In the genomic region with DNA sequence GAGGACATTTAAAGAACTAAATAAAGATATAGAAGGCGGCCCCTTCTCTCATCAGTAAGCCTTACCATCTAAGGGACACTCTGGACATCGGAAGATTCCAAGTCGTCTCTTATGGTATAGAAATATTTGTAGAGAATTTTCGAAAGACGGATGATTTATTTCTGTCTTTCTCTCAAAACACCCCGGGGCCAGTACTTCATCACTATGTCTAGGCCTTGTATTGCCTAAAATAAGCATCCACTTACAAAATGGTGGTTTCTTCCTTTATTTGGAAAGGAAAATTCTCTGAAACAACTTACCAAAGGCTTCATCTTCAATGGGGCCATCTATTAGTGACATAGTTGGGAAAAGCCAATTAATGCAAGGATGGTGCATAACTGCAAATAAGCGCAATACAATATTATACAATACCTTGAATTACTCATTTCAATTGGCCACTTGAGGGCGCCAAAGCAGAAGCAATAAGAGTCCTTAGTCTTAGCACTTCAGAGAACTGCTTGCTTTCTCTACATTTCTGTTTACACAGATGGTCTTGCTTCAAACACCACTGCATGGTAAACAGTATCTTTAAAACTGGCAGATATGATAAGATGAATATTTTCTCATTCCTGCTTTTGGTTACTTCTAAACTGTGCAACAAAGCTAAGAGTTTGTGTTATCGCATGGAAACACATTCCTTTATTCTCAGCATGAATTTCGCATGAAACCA, we compare ENCODE assay signal across 8 cellular contexts.
A peak's percentile ranks its signal among the peaks of the same experiment; 100 is the strongest.
DNase-seq lines count a peak whose midpoint lies in the region; ATAC-seq, FAIRE-seq and TF ChIP-seq lines count a peak whose summit lies in the region.

No MANE protein-coding gene starts in this region.

- H3K36me3 Mint-ChIP-seq in brain (no peaks in the 10 kb centered on the region), immature natural killer cell (no peaks in the 10 kb centered on the region)

- peaks cover 0 to 3% (median 2%) of the 10 kb centered on the region in 5 experiments for H3K9me3 Mint-ChIP-seq in brain
- no peaks in the 10 kb centered on the region for H3K9me3 Mint-ChIP-seq in immature natural killer cell

- DNase-seq in NK-92 treated with Interleukin-12 subunit alpha and Interleukin-12 subunit beta, amount 100 ng/mL, for 24 hours (lab: John Stamatoyannopoulos, UW) = peak; percentile 34
- DNase-seq in NK-92 (lab: John Stamatoyannopoulos, UW; ENCODE audit: unreplicated experiment) (no peak), NCI-H1436 treated with DMSO at 0.1 percent for 48 hours (lab: John Stamatoyannopoulos, UW) (peak; percentile 17), immature natural killer cell (peak; percentile 27 to 51 (median 32))
- peak; percentile 5 to 24 for DNase-seq in stimulated activated CD4-positive, alpha-beta T cell treated with anti-CD3 and anti-CD28 coated beads, Interleukin-1b, Interleukin-23, amount 100 ng/mL, for 1 hour (ENCODE audit: low read depth in 2 of 2)

- ATAC-seq in HG02852 (IDR thresholded peaks at IDR 0.05; ENCODE audit: unreplicated experiment) = peak; percentile 94

- H3K27me3 Mint-ChIP-seq in brain (peaks cover 4% of the 10 kb centered on the region), immature natural killer cell (ENCODE audit: low read depth in 3 of 3) (peaks cover 1 to 5% (median 4%) of the 10 kb centered on the region in 3 donors)

- TF ChIP-seq CTCF in brain (conservative IDR thresholded peaks at IDR 0.05) = peak; percentile 76 to 86

- no peak overlapping the region for H3K27ac Mint-ChIP-seq in brain
- H3K27ac Mint-ChIP-seq in immature natural killer cell = no peak overlapping the region

- H3K4me3 Mint-ChIP-seq in brain = no peak overlapping the region
- H3K4me3 Mint-ChIP-seq in immature natural killer cell = no peak overlapping the region

- peak; percentile 81 for FAIRE-seq in TTC549 (lab: Jason Lieb, UNC)

- H3K4me1 Mint-ChIP-seq in brain = no peaks in the 10 kb centered on the region
- no peaks in the 10 kb centered on the region for H3K4me1 Mint-ChIP-seq in immature natural killer cell
